22 cellular contexts compared by ENCODE assay signal in the genomic region with DNA sequence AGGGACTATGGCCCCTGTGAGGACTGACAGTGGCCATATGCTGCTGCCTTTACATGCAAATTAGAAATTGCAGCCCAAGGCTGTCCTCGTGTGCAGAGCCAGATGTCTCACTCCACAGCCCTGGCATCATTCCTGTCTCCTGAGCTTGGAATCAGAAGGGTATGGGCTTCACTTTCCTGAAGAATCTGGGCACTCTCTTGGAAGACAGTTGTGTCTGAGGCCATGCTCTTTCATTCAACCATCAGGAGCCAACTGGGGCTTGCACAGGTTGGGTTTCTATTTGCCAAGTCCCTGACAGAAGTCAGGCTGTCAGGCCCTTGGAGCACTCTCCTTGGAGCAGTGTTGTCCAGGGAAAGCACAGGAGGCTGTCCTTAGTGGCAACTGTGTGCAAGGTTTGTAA. TPM values are rescaled to one million over a fixed set of nuclear protein-coding genes. Genes with fewer than 3 reads are reported as not detected.
DNase-seq lines count a peak whose midpoint lies in the region; ATAC-seq, FAIRE-seq and TF ChIP-seq lines count a peak whose summit lies in the region.
"Had no signal": no experiment of that assay in that cellular context is flagged by ENCODE, and none has a peak within 500 bp of the region (broad histone marks: within the 10 kb centered on the region; RNA-seq: fewer than 3 reads in every experiment).

No MANE protein-coding gene starts in this region.

- no peak overlapping the region for H4K5ac ChIP-seq in H1 (ENCODE audit: insufficient read length, low read depth, low read length)

- no peak overlapping the region for H3K4ac ChIP-seq in H1 (replicated peaks; ENCODE audit: insufficient read length, low read depth, low read length)

- H3K4me2 ChIP-seq in H1 (ENCODE audit: insufficient read depth in 1 of 2, low read depth in 2 of 2, low read length in 2 of 2): no peak overlapping the region

- H4K91ac ChIP-seq in H1 (replicated peaks; ENCODE audit: insufficient read length, low read length): no peak overlapping the region

- no peaks in the 10 kb centered on the region for H3K4me1 ChIP-seq in H1 (replicated peaks in 1 of 4; ENCODE audit: control insufficient read depth in 3 of 4, insufficient read depth in 4 of 4, low read length in 3 of 4)

- H3K27ac ChIP-seq in H1 (ENCODE audit: low read depth, low read length): no peak overlapping the region
- H3K27ac ChIP-seq: 22Rv1, HL-60 had no signal

- H4K8ac ChIP-seq in H1 (ENCODE audit: extremely low read depth, insufficient read depth, low read length): no peak overlapping the region

- TF ChIP-seq RAD21 in H1 (IDR thresholded peaks at IDR 0.05 in 1 of 2, conservative IDR thresholded peaks at IDR 0.05 in 1 of 2; ENCODE audit: low read depth in 2 of 2, low read length in 2 of 2): no peak

- H3K14ac ChIP-seq in H1 (ENCODE audit: insufficient read length): no peak overlapping the region

- H4K20me1 ChIP-seq in H1 (replicated peaks in 1 of 2; ENCODE audit: control insufficient read depth in 1 of 2, insufficient read depth in 2 of 2, low read length in 2 of 2): no peaks in the 10 kb centered on the region

- POLR2A ChIA-PET in H1 (lab: Charles Lee; ENCODE audit: partially characterized antibody): no interaction called here

- H3K27me3 ChIP-seq in H1 (replicated peaks in 1 of 4; ENCODE audit: control insufficient read depth in 3 of 4, extremely low read depth in 1 of 4, insufficient read depth in 3 of 4, low read length in 3 of 4): no peaks in the 10 kb centered on the region; a peak in 1 of 7 replicates

- no peaks in the 10 kb centered on the region for H3K23me2 ChIP-seq in H1 (ENCODE audit: low read depth, low read length)

- 0 out of 2 replicates have a peak overlapping the region, but pooled peaks have one; percentile 18 for H2BK15ac ChIP-seq in H1 (ENCODE audit: low read length)

- H3K9ac ChIP-seq in H1 (replicated peaks in 1 of 4; ENCODE audit: extremely low read depth in 1 of 4, low read depth in 3 of 4, low read length in 3 of 4): no peak overlapping the region

- no peak overlapping the region for H2BK5ac ChIP-seq in H1 (ENCODE audit: low read depth, low read length)

- no peak for ATAC-seq in HG02588 (IDR thresholded peaks at IDR 0.05; ENCODE audit: unreplicated experiment)
- ATAC-seq: CD8-positive, alpha-beta T cell; HCT116; K562 had no signal

- H2AFZ ChIP-seq in H1 (ENCODE audit: low read length): no peak overlapping the region; the same call in 1 of the 2 replicates

- no peak overlapping the region for H2BK12ac ChIP-seq in H1 (ENCODE audit: low read depth, low read length)

- no peak overlapping the region for H3K18ac ChIP-seq in H1 (ENCODE audit: extremely low read depth, low read length)

- peaks cover 3 to 8% of the 10 kb centered on the region in 2 experiments; a peak in 3 of 4 replicates for H3K9me3 ChIP-seq in H1 (ENCODE audit: insufficient read depth in 2 of 2, low read depth in 1 of 2, low read length in 1 of 2)

- no peak overlapping the region for H3K56ac ChIP-seq in H1 (replicated peaks; ENCODE audit: insufficient read length, low read depth, low read length)

- TF ChIP-seq CTCF in H1 (IDR thresholded peaks at IDR 0.05; ENCODE audit: control extremely low read depth in 1 of 3, insufficient read depth in 1 of 3, low read depth in 1 of 3, low read length in 3 of 3) (no peak), foreskin fibroblast (IDR thresholded peaks at IDR 0.05; ENCODE audit: low read depth, low read length) (no peak)

- no peaks in the 10 kb centered on the region for H3K36me3 ChIP-seq in H1 (ENCODE audit: control insufficient read depth in 2 of 4, insufficient read depth in 4 of 4, low read length in 3 of 4)

- no peaks in the 10 kb centered on the region for H3K79me2 ChIP-seq in H1 (ENCODE audit: control insufficient read depth in 1 of 2, insufficient read depth in 2 of 2, low read length in 2 of 2)

- CTCF ChIA-PET in H1 (lab: Charles Lee; ENCODE audit: partially characterized antibody): interaction anchor here (2.0 kb wide), 1 partner anchor 11 kb away, joined by 15 read pairs; no protein-coding TSS in a partner anchor

- no peak overlapping the region for H3K23ac ChIP-seq in H1 (ENCODE audit: insufficient read length)

- DNase-seq in NCI-H1694 (lab: John Stamatoyannopoulos, UW) (peak; percentile 6), NCI-H1694 treated with DMSO at 0.1 percent for 48 hours (lab: John Stamatoyannopoulos, UW) (no peak), NCI-H524 treated with DMSO at 0.1 percent for 48 hours (lab: John Stamatoyannopoulos, UW) (peak; percentile 10), H1 (ENCODE audit: low read depth in 1 of 2, low spot score in 2 of 2) (no peak), foreskin fibroblast (no peak), amniotic stem cell (lab: John Stamatoyannopoulos, UW) (no peak)
- DNase-seq in activated effector memory CD4-positive, alpha-beta T cell treated with anti-CD3 and anti-CD28 coated beads, Interleukin-2, amount 50 U/mL, for 16 hours: no peak
- DNase-seq: CD8-positive, alpha-beta T cell; COR-L47 had no signal

- H2AK5ac ChIP-seq in H1 (ENCODE audit: low read depth, low read length): no peak overlapping the region

- no peak overlapping the region for H2BK20ac ChIP-seq in H1 (ENCODE audit: low read length)

- no peak for TF ChIP-seq POLR2A in H1 (IDR thresholded peaks at IDR 0.05; ENCODE audit: control extremely low read depth in 1 of 2, low read depth in 2 of 2, low read length in 2 of 2)

- WGBS in H1 (ENCODE audit: extremely low coverage in 1 of 2, insufficient coverage in 1 of 2, insufficient read length in 1 of 2, insufficient replicate concordance in 2 of 2, low coverage in 1 of 2, low lambda C conversion rate in 2 of 2, missing lambda C conversion rate in 1 of 2), 2 experiments: 52% methylated on average over 1 of the region's 1 CpG; no CpG with 5 or more reads in 1 of the 2 experiments

- no peak for TF ChIP-seq EP300 in H1 (IDR thresholded peaks at IDR 0.05; ENCODE audit: borderline replicate concordance in 1 of 2, low read depth in 2 of 2, low read length in 2 of 2)

- no peak overlapping the region for H2BK120ac ChIP-seq in H1 (replicated peaks; ENCODE audit: low read depth, low read length)

- FAIRE-seq in H1 (lab: Jason Lieb, UNC): no peak
- FAIRE-seq: G401.6, GM12892, GM19239, H54, K562 had no signal

- H3K4me3 ChIP-seq in H1 (ENCODE audit: extremely low read depth in 1 of 4, insufficient read depth in 2 of 4, low read depth in 3 of 4, low read length in 4 of 4) (no peak overlapping the region), foreskin fibroblast (ENCODE audit: low read depth in 1 of 2, low read length in 2 of 2) (no peak overlapping the region)
- H3K4me3 ChIP-seq: K562 had no signal

- no peaks in the 10 kb centered on the region for H3K79me1 ChIP-seq in H1 (ENCODE audit: low read depth, low read length)

TF ChIP-seq in H1, 55 proteins besides CTCF, POLR2A, EP300 and RAD21:
- TF ChIP-seq CEBPB (IDR thresholded peaks at IDR 0.05; ENCODE audit: low read depth, low read length) (no peak), PHF8 (conservative IDR thresholded peaks at IDR 0.05; ENCODE audit: low read depth, low read length) (no peak)
- TF ChIP-seq, protein P1, sequence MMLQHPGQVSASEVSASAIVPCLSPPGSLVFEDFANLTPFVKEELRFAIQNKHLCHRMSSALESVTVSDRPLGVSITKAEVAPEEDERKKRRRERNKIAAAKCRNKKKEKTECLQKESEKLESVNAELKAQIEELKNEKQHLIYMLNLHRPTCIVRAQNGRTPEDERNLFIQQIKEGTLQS (IDR thresholded peaks at IDR 0.05; ENCODE audit: insufficient read depth, low read depth, low read length): no peak
TF ChIP-seq in H1: peak in this region for 0.

RNA-seq across cellular contexts. Expression of a gene that starts 30.4 kb away (rescaled TPM):
- not detected in 2 replicates for total RNA-seq in H1 (2021; fragmentation: NEBNext Ultra II Directional; extraction: Animal tissue kit (Norgen Biotek cat#: 25700))
- not detected in 2 replicates for polyA plus RNA-seq in H1 (2011; rRNA removed)
- polyA plus RNA-seq in H1 (2011; cell fraction: cytosol; rRNA removed): not detected
- not detected for polyA plus RNA-seq in H1 (2011; cell fraction: nucleus; rRNA removed)
- polyA plus RNA-seq in H1 (2012, experiment 1 of 2): not detected in 4 replicates
- polyA plus RNA-seq in H1 (2012, experiment 2 of 2): not detected
- not detected for polyA plus RNA-seq in H1 (2013, experiment 1 of 2)
- not detected for polyA plus RNA-seq in H1 (2013, experiment 2 of 2)
- polyA minus RNA-seq in H1 (2011; rRNA and poly(A)+ RNA removed): not detected in 2 replicates
- polyA minus RNA-seq in H1 (2011; cell fraction: cytosol; rRNA and poly(A)+ RNA removed): not detected
- polyA minus RNA-seq in H1 (2011; cell fraction: nucleus; rRNA and poly(A)+ RNA removed): not detected
- total RNA-seq: A673; CD8-positive, alpha-beta T cell; Daoy; K562 had no signal
- polyA plus RNA-seq: BJ, CD14-positive monocyte, K562 had no signal

RNA-seq across cellular contexts. Expression of a gene that starts 44.4 kb away (rescaled TPM):
- not detected in 2 replicates for total RNA-seq in H1 (2021; fragmentation: NEBNext Ultra II Directional; extraction: Animal tissue kit (Norgen Biotek cat#: 25700))
- polyA plus RNA-seq in H1 (2011; rRNA removed): not detected in 2 replicates
- not detected for polyA plus RNA-seq in H1 (2011; cell fraction: cytosol; rRNA removed)
- not detected for polyA plus RNA-seq in H1 (2011; cell fraction: nucleus; rRNA removed)
- polyA plus RNA-seq in H1 (2012, experiment 1 of 2): not detected in 4 replicates
- polyA plus RNA-seq in H1 (2012, experiment 2 of 2): not detected
- polyA plus RNA-seq in H1 (2013, experiment 1 of 2): not detected
- not detected for polyA plus RNA-seq in H1 (2013, experiment 2 of 2)
- not detected in 2 replicates for polyA minus RNA-seq in H1 (2011; rRNA and poly(A)+ RNA removed)
- not detected for polyA minus RNA-seq in H1 (2011; cell fraction: cytosol; rRNA and poly(A)+ RNA removed)
- polyA minus RNA-seq in H1 (2011; cell fraction: nucleus; rRNA and poly(A)+ RNA removed): not detected
- total RNA-seq: A673; CD8-positive, alpha-beta T cell; Daoy; K562 had no signal
- polyA plus RNA-seq: BJ, CD14-positive monocyte, K562 had no signal

RNA-seq across cellular contexts. Expression of a gene that starts 51.9 kb away (rescaled TPM):
- not detected in 2 replicates for total RNA-seq in H1 (2021; fragmentation: NEBNext Ultra II Directional; extraction: Animal tissue kit (Norgen Biotek cat#: 25700))
- polyA plus RNA-seq in H1 (2011; rRNA removed): not detected in 2 replicates
- polyA plus RNA-seq in H1 (2011; cell fraction: cytosol; rRNA removed): not detected
- polyA plus RNA-seq in H1 (2011; cell fraction: nucleus; rRNA removed): not detected
- polyA plus RNA-seq in H1 (2012, experiment 1 of 2): not detected in 4 replicates
- not detected for polyA plus RNA-seq in H1 (2012, experiment 2 of 2)
- polyA plus RNA-seq in H1 (2013, experiment 1 of 2): not detected
- polyA plus RNA-seq in H1 (2013, experiment 2 of 2): not detected
- polyA minus RNA-seq in H1 (2011; rRNA and poly(A)+ RNA removed): not detected in 2 replicates
- not detected for polyA minus RNA-seq in H1 (2011; cell fraction: cytosol; rRNA and poly(A)+ RNA removed)
- polyA minus RNA-seq in H1 (2011; cell fraction: nucleus; rRNA and poly(A)+ RNA removed): not detected
- total RNA-seq: A673; CD8-positive, alpha-beta T cell; Daoy; K562 had no signal
- polyA plus RNA-seq: BJ, CD14-positive monocyte, K562 had no signal

Comparison
In these comparisons a context has a peak if more than half of its experiments do, and no peak if none do; other contexts are left out.
1. DNase-seq: peak in NCI-H1694 (single experiment) and NCI-H524 treated with DMSO at 0.1 percent for 48 hours (single experiment); none in NCI-H1694 treated with DMSO at 0.1 percent for 48 hours (single experiment), H1 (0 of 2), foreskin fibroblast (0 of 2), amniotic stem cell (single experiment) and activated effector memory CD4-positive, alpha-beta T cell treated with anti-CD3 and anti-CD28 coated beads, Interleukin-2, amount 50 U/mL, for 16 hours (single experiment).